ENCODE assay signal across 11 cellular contexts in the genomic region with DNA sequence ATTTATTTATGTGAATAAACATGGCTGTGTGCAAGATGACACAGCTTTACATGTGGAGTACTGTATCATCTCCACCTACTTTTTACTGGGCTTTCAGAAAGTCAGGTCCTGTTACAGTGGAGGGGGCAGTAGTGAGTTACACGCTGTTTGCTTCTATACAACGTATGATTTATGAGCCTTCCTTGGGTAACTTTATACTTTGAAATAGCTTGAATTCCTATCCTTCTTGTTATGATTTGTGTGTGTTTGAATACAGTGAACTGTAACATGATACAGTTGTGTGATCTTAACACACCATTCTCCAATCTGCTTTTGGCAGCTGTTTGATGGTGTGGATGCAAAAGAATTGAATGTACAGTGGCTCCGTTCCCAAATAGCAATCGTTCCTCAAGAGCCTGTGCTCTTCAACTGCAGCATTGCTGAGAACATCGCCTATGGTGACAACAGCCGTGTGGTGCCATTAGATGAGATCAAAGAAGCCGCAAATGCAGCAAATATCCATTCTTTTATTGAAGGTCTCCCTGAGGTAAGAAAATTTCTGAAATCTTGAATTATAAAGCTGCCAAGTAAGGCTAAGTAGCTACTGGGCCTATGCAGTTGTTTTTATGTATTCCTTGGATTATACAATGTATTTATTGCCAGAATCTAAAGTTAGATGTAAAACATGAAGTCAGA. TPM values are rescaled to one million over a fixed set of nuclear protein-coding genes. Genes with fewer than 3 reads are reported as not detected.
DNase-seq lines count a peak whose midpoint lies in the region; ATAC-seq and TF ChIP-seq lines count a peak whose summit lies in the region.
"Had no signal": no experiment of that assay in that cellular context is flagged by ENCODE, and none has a peak within 500 bp of the region (broad histone marks: within the 10 kb centered on the region; RNA-seq: fewer than 3 reads in every experiment).

No MANE protein-coding gene starts in this region.

- no peak overlapping the region for H3K4me3 Mint-ChIP-seq in H9
- H3K4me3 Mint-ChIP-seq in neural progenitor cell = no peak overlapping the region

- H3K4me3 ChIP-seq in SK-N-SH (ENCODE audit: low read depth in 2 of 2, low read length in 1 of 2) = no peak overlapping the region
- no peak overlapping the region for H3K4me3 ChIP-seq in neural progenitor cell
- H3K4me3 ChIP-seq in coronary artery = no peak overlapping the region

- H3K4me1 ChIP-seq in H9 (ENCODE audit: insufficient read depth, low read length) (no peaks in the 10 kb centered on the region; the same call in 1 of the 2 replicates), SK-N-SH (ENCODE audit: control insufficient read depth in 1 of 2, insufficient read depth in 2 of 2, low read depth in 1 of 2, low read length in 1 of 2) (no peaks in the 10 kb centered on the region), neural progenitor cell (peaks cover 19% of the 10 kb centered on the region)

- CTCF ChIA-PET in SK-N-SH (lab: Yijun Ruan, JAX) = interaction anchor here (1.0 to 1.4 kb wide), 2 partner anchors 27 to 146 kb away, joined by 3 read pairs; no protein-coding TSS in a partner anchor

- no peak overlapping the region for H2BK15ac ChIP-seq in H9 (ENCODE audit: low read depth, low read length)

- H2BK20ac ChIP-seq in H9 (ENCODE audit: low read depth, low read length, poor library complexity, severe bottlenecking) = no peak overlapping the region

- H3K36me3 ChIP-seq in SK-N-SH (replicated peaks in 1 of 2; ENCODE audit: control insufficient read depth in 1 of 2, insufficient read depth in 2 of 2, low read length in 1 of 2) = no peaks in the 10 kb centered on the region
- H3K36me3 ChIP-seq in neural progenitor cell = no peaks in the 10 kb centered on the region

- H3K27ac ChIP-seq in H9 (ENCODE audit: insufficient read length, low read depth, low read length) (no peak overlapping the region), SK-N-SH (ENCODE audit: low read depth in 2 of 2, low read length in 1 of 2) (no peak overlapping the region), neural progenitor cell (no peak overlapping the region), coronary artery (no peak overlapping the region)

- no CpG with 5 or more reads among the region's 7 CpGs for WGBS in H9 (ENCODE audit: extremely low coverage, insufficient read length, low lambda C conversion rate)
- 12% methylated on average over 7 of the region's 7 CpGs for WGBS in SK-N-SH (ENCODE audit: low lambda C conversion rate)

- TF ChIP-seq CTCF in H9 (conservative IDR thresholded peaks at IDR 0.05) (peak; percentile 32; the same call in 2 of the 3 replicates), SK-N-SH (IDR thresholded peaks at IDR 0.05) (peak; percentile 29), neural progenitor cell (IDR thresholded peaks at IDR 0.05) (peak; percentile 10), coronary artery (IDR thresholded peaks at IDR 0.05) (no peak)

- no peaks in the 10 kb centered on the region for H3K27me3 ChIP-seq in H9 (ENCODE audit: insufficient read depth, low read length)
- peaks cover 27% of the 10 kb centered on the region; the same call in 1 of the 2 replicates for H3K27me3 ChIP-seq in SK-N-SH (ENCODE audit: insufficient read depth)
- H3K27me3 ChIP-seq in neural progenitor cell = no peaks in the 10 kb centered on the region

- H3K9me2 ChIP-seq in SK-N-SH = no peaks in the 10 kb centered on the region

- H3K9me3 ChIP-seq in H9 (ENCODE audit: control insufficient read depth, low read depth, low read length) (no peaks in the 10 kb centered on the region), SK-N-SH (no peaks in the 10 kb centered on the region), neural progenitor cell (ENCODE audit: low read depth) (no peaks in the 10 kb centered on the region)

- H3K4me1 Mint-ChIP-seq in H9 (peaks cover 14 to 26% of the 10 kb centered on the region in 2 experiments), neural progenitor cell (peaks cover 17% of the 10 kb centered on the region)

- H3K4me2 ChIP-seq in H9 (ENCODE audit: insufficient read depth, insufficient read length, low read length) (no peak overlapping the region), SK-N-SH (no peak overlapping the region), neural progenitor cell (peak overlapping the region; percentile 40)

- no peak overlapping the region for H4K5ac ChIP-seq in H9 (ENCODE audit: insufficient read length, low read depth, low read length)

- no peak overlapping the region for H3T11ph ChIP-seq in H9 (ENCODE audit: low read length)

- no peak overlapping the region for H3K23ac ChIP-seq in H9 (ENCODE audit: insufficient read length, low read depth, low read length)

- no peak overlapping the region for H3K14ac ChIP-seq in H9 (ENCODE audit: insufficient read depth, low read length)

- H2BK5ac ChIP-seq in H9 (ENCODE audit: insufficient read length, low read length) = no peak overlapping the region

- H3K9ac ChIP-seq in H9 (ENCODE audit: extremely low read depth, insufficient read length, low read length) (no peak overlapping the region), SK-N-SH (no peak overlapping the region), neural progenitor cell (no peak overlapping the region)

- H3K27me3 Mint-ChIP-seq in H9 (ENCODE audit: low read depth) (no peaks in the 10 kb centered on the region), neural progenitor cell (ENCODE audit: insufficient read depth, low read depth) (peaks cover 2% of the 10 kb centered on the region)

- no peaks in the 10 kb centered on the region for H3K79me2 ChIP-seq in H9 (ENCODE audit: insufficient read depth, low read length)
- H3K79me2 ChIP-seq in SK-N-SH (ENCODE audit: insufficient read depth) = no peaks in the 10 kb centered on the region
- H3K79me2 ChIP-seq in neural progenitor cell (ENCODE audit: low read depth) = no peaks in the 10 kb centered on the region

- TF ChIP-seq RAD21 in SK-N-SH (IDR thresholded peaks at IDR 0.05; ENCODE audit: low read length) = no peak

- no peak overlapping the region for H2AFZ ChIP-seq in H9 (ENCODE audit: low read length)
- no peak overlapping the region for H2AFZ ChIP-seq in SK-N-SH (ENCODE audit: low read depth)
- no peak overlapping the region for H2AFZ ChIP-seq in neural progenitor cell (replicated peaks)

- no peak for TF ChIP-seq EP300 in SK-N-SH (IDR thresholded peaks at IDR 0.05; ENCODE audit: borderline replicate concordance in 1 of 2, low read depth in 1 of 2, low read length in 1 of 2)

- no peak overlapping the region for H3K56ac ChIP-seq in H9 (ENCODE audit: insufficient read length, low read depth, low read length)

- H3K27ac Mint-ChIP-seq in H9 = no peak overlapping the region
- H3K27ac Mint-ChIP-seq in neural progenitor cell = no peak overlapping the region

- no peaks in the 10 kb centered on the region for H3K79me1 ChIP-seq in H9 (ENCODE audit: insufficient read depth, low read depth, low read length, poor library complexity, severe bottlenecking)

- H3K23me2 ChIP-seq in H9 (ENCODE audit: insufficient read length, low read depth, low read length, poor library complexity, severe bottlenecking) = no peaks in the 10 kb centered on the region

- H3F3A ChIP-seq in SK-N-SH (replicated peaks; ENCODE audit: insufficient read depth) = no peaks in the 10 kb centered on the region
- no peaks in the 10 kb centered on the region for H3F3A ChIP-seq in neural progenitor cell (ENCODE audit: low read depth)

- ATAC-seq in GM18498 (IDR thresholded peaks at IDR 0.05; ENCODE audit: unreplicated experiment) = no peak

- H3K9me3 Mint-ChIP-seq in H9 (no peaks in the 10 kb centered on the region), neural progenitor cell (peaks cover 2% of the 10 kb centered on the region)

- no peak overlapping the region for H3K18ac ChIP-seq in H9 (ENCODE audit: insufficient read length, low read depth, low read length)

- DNase-seq in H9 (no peak), NCI-H187 (lab: John Stamatoyannopoulos, UW) (peak; percentile 39 to 64), SK-N-SH (no peak), neural progenitor cell (ENCODE audit: low spot score) (no peak), coronary artery (ENCODE audit: low spot score) (no peak)
- DNase-seq in stimulated activated CD4-positive, alpha-beta T cell treated with anti-CD3 and anti-CD28 coated beads, Interleukin-4, amount 100 ng/mL, for 24 hours = no peak
- DNase-seq: cerebellar nuclear complex, GDM1, substantia nigra, SW 1271 had no signal

- H4K8ac ChIP-seq in H9 (replicated peaks; ENCODE audit: insufficient read length, low read depth, low read length) = no peak overlapping the region

- H3K4ac ChIP-seq in H9 (ENCODE audit: low read depth, low read length) = no peak overlapping the region

- no peak overlapping the region for H2BK120ac ChIP-seq in H9 (ENCODE audit: low read depth, low read length, poor library complexity, severe bottlenecking)

- H3K36me3 Mint-ChIP-seq in H9 (ENCODE audit: insufficient read depth in 1 of 3, low read depth in 3 of 3) = no peaks in the 10 kb centered on the region
- H3K36me3 Mint-ChIP-seq in neural progenitor cell = no peaks in the 10 kb centered on the region

- no peak overlapping the region for H4K91ac ChIP-seq in H9 (ENCODE audit: insufficient read length, low read depth, low read length)

- no peak overlapping the region for H2AK5ac ChIP-seq in H9 (ENCODE audit: insufficient read length, low read length)

- H2BK12ac ChIP-seq in H9 (ENCODE audit: insufficient read length, low read depth, low read length) = no peak overlapping the region

- H4K20me1 ChIP-seq in H9 (ENCODE audit: control insufficient read depth, insufficient read depth, insufficient read length) = no peaks in the 10 kb centered on the region
- no peaks in the 10 kb centered on the region for H4K20me1 ChIP-seq in SK-N-SH (ENCODE audit: insufficient read depth)
- H4K20me1 ChIP-seq in neural progenitor cell (ENCODE audit: low read depth) = no peaks in the 10 kb centered on the region

- POLR2A ChIA-PET in SK-N-SH (lab: Yijun Ruan, JAX) = no interaction called here

TF ChIP-seq in SK-N-SH, 30 proteins besides CTCF, POLR2A, EP300 and RAD21:
- TF ChIP-seq MXI1 (IDR thresholded peaks at IDR 0.05; ENCODE audit: low read depth, low read length) (no peak), CHD2 (IDR thresholded peaks at IDR 0.05; ENCODE audit: low read length, partially characterized antibody) (no peak), SMC3 (IDR thresholded peaks at IDR 0.05; ENCODE audit: low read depth, low read length) (no peak)
- TF ChIP-seq, protein P1, sequence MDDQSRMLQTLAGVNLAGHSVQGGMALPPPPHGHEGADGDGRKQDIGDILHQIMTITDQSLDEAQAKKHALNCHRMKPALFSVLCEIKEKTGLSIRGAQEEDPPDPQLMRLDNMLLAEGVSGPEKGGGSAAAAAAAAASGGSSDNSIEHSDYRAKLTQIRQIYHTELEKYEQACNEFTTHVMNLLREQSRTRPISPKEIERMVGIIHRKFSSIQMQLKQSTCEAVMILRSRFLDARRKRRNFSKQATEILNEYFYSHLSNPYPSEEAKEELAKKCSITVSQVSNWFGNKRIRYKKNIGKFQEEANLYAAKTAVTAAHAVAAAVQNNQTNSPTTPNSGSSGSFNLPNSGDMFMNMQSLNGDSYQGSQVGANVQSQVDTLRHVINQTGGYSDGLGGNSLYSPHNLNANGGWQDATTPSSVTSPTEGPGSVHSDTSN (IDR thresholded peaks at IDR 0.05) = peak; percentile 44; the same call in 1 of the 2 replicates

RNA-seq across cellular contexts. Expression of gene SP8, which starts 41.6 kb away (rescaled TPM):
- 3.5 TPM in 2 replicates for total RNA-seq in H9 (2021)
- not detected in 2 replicates for polyA plus RNA-seq in SK-N-SH (2012; rRNA removed)
- not detected in 2 replicates for polyA plus RNA-seq in SK-N-SH (2012; cell fraction: cytosol; rRNA removed)
- not detected in 2 replicates for polyA plus RNA-seq in SK-N-SH (2012; cell fraction: nucleus; rRNA removed)
- 19.8 and 60.7 TPM in 2 replicates for total RNA-seq in neural progenitor cell (ENCODE audit: low replicate concordance)

Comparison
In these comparisons a context has a peak if more than half of its experiments do, and no peak if none do; other contexts are left out.
1. DNase-seq: peak in NCI-H187 (2 of 2); none in H9 (single experiment), SK-N-SH (single experiment), neural progenitor cell (single experiment), coronary artery (single experiment) and stimulated activated CD4-positive, alpha-beta T cell treated with anti-CD3 and anti-CD28 coated beads, Interleukin-4, amount 100 ng/mL, for 24 hours (single experiment).